Comparison of ENCODE assay signal across 18 cellular contexts in the genomic region with DNA sequence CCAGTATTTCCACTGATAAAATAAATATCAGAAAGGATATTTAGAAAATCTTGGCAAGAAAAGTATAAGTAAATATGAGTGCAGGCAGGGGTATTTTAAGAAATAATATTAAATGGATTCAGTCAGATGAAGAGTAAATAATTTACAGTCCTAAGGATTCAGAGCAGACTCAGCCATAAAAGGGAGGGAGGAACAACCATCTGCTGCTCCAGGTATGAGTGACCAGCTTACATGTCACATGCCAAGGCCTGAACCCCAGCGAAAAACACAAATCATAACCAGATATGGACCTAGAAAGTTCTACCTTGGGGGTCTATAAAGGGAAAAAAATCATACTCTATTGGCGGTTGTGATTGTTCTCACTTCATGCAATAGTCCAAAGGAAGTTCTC.
DNase-seq lines count a peak whose midpoint lies in the region; ATAC-seq and TF ChIP-seq lines count a peak whose summit lies in the region.
"Had no signal": no experiment of that assay in that cellular context is flagged by ENCODE, and none has a peak within 500 bp of the region (broad histone marks: within the 10 kb centered on the region; RNA-seq: fewer than 3 reads in every experiment).

No MANE protein-coding gene starts in this region.

- H3K79me1 ChIP-seq in mesenchymal stem cell (replicated peaks; ENCODE audit: low read length, poor library complexity, severe bottlenecking): no peaks in the 10 kb centered on the region

- H3K4me3 Mint-ChIP-seq in natural killer cell treated with Interleukin-12 subunit alpha and Interleukin-12 subunit beta and Interleukin-15 and Interleukin-18, amount 100 ng/mL, for 72 hours: no peak overlapping the region
- H3K4me3 Mint-ChIP-seq: activated naive CD8-positive, alpha-beta T cell treated with anti-CD3 and anti-CD28 coated beads, Interleukin-2, amount 10 ng/mL, durations not matched to agents 7 days and 5 days; activated T-cell treated with anti-CD3 and anti-CD28 coated beads, Interleukin-2, amount 50 U/mL, for 24 hours; stimulated activated naive CD8-positive, alpha-beta T cell treated with anti-CD3 and anti-CD28 coated beads, Interleukin-15, Interleukin-2, amounts not matched to agents 100 ng/mL and 50 ng/mL, for 24 hours had no signal

- H2BK120ac ChIP-seq in mesenchymal stem cell (ENCODE audit: low read depth, low read length): no peak overlapping the region

- H3K4me1 ChIP-seq in Loucy (ENCODE audit: insufficient read depth, low read length, poor library complexity, severe bottlenecking) (peaks cover 9% of the 10 kb centered on the region), mesenchymal stem cell (ENCODE audit: control insufficient read depth, insufficient read depth, low read depth, low read length) (peaks cover 2% of the 10 kb centered on the region)
- H3K4me1 ChIP-seq: HAP-1, left ventricle myocardium inferior had no signal

- no peak overlapping the region for H3K23ac ChIP-seq in mesenchymal stem cell (ENCODE audit: low read length in 2 of 2)

- H3K36me3 Mint-ChIP-seq in natural killer cell treated with Interleukin-12 subunit alpha and Interleukin-12 subunit beta and Interleukin-15 and Interleukin-18, amount 100 ng/mL, for 72 hours: no peaks in the 10 kb centered on the region
- H3K36me3 Mint-ChIP-seq: activated naive CD8-positive, alpha-beta T cell treated with anti-CD3 and anti-CD28 coated beads, Interleukin-2, amount 10 ng/mL, durations not matched to agents 7 days and 5 days had no signal

- peak overlapping the region; percentile 57 for H2BK5ac ChIP-seq in mesenchymal stem cell (ENCODE audit: low read depth, low read length, poor library complexity, severe bottlenecking)

- no peak overlapping the region for H2AFZ ChIP-seq in Loucy (ENCODE audit: low read length)
- no peak overlapping the region for H2AFZ ChIP-seq in mesenchymal stem cell (ENCODE audit: low read depth, low read length)

- ATAC-seq in GM19438 (IDR thresholded peaks at IDR 0.05; ENCODE audit: low read depth, unreplicated experiment) (peak; percentile 48), GM21526 (IDR thresholded peaks at IDR 0.05; ENCODE audit: low FRiP score, unreplicated experiment) (no peak), GM19023 (IDR thresholded peaks at IDR 0.05; ENCODE audit: unreplicated experiment) (no peak)
- ATAC-seq in natural killer cell treated with Interleukin-12 subunit alpha and Interleukin-12 subunit beta and Interleukin-15 and Interleukin-18, amount 100 ng/mL, for 72 hours: no peak

- no peaks in the 10 kb centered on the region for H3K9me2 ChIP-seq in Loucy (replicated peaks; ENCODE audit: low read depth, low read length)

- no peak overlapping the region for H2AK5ac ChIP-seq in mesenchymal stem cell (ENCODE audit: low read length, severe bottlenecking)

- H3K4me2 ChIP-seq in Loucy (ENCODE audit: low read depth, low read length, poor library complexity, severe bottlenecking) (peak overlapping the region; percentile 26), mesenchymal stem cell (ENCODE audit: low read length, poor library complexity, severe bottlenecking) (no peak overlapping the region)

- no peak overlapping the region for H3K4ac ChIP-seq in mesenchymal stem cell (ENCODE audit: low read depth in 1 of 2, low read length in 2 of 2)

- H3K27me3 Mint-ChIP-seq in natural killer cell treated with Interleukin-12 subunit alpha and Interleukin-12 subunit beta and Interleukin-15 and Interleukin-18, amount 100 ng/mL, for 72 hours: peaks cover 0 to 12% of the 10 kb centered on the region in 2 donors
- H3K27me3 Mint-ChIP-seq: stimulated activated naive CD8-positive, alpha-beta T cell treated with anti-CD3 and anti-CD28 coated beads, Interleukin-15, Interleukin-2, amounts not matched to agents 100 ng/mL and 50 ng/mL, for 24 hours had no signal

- no peak overlapping the region for H3K4me3 ChIP-seq in Loucy (ENCODE audit: low read length, poor library complexity, severe bottlenecking)
- no peak overlapping the region for H3K4me3 ChIP-seq in mesenchymal stem cell (ENCODE audit: insufficient read depth in 1 of 2, low read depth in 1 of 2, low read length in 2 of 2)
- H3K4me3 ChIP-seq: HAP-1, left ventricle myocardium inferior had no signal

- peaks cover 0 to 10% of the 10 kb centered on the region in 2 donors for H3K4me1 Mint-ChIP-seq in natural killer cell treated with Interleukin-12 subunit alpha and Interleukin-12 subunit beta and Interleukin-15 and Interleukin-18, amount 100 ng/mL, for 72 hours (ENCODE audit: low read depth in 2 of 2)

- no peaks in the 10 kb centered on the region for H3K9me3 Mint-ChIP-seq in natural killer cell treated with Interleukin-12 subunit alpha and Interleukin-12 subunit beta and Interleukin-15 and Interleukin-18, amount 100 ng/mL, for 72 hours
- H3K9me3 Mint-ChIP-seq: activated naive CD8-positive, alpha-beta T cell treated with anti-CD3 and anti-CD28 coated beads, Interleukin-2, amount 10 ng/mL, durations not matched to agents 7 days and 5 days; activated T-cell treated with anti-CD3 and anti-CD28 coated beads, Interleukin-2, amount 50 U/mL, for 24 hours; stimulated activated naive CD8-positive, alpha-beta T cell treated with anti-CD3 and anti-CD28 coated beads, Interleukin-15, Interleukin-2, amounts not matched to agents 100 ng/mL and 50 ng/mL, for 24 hours had no signal

- peak overlapping the region in 1 of 2 experiments; percentile 24 for H3K18ac ChIP-seq in mesenchymal stem cell (ENCODE audit: low read depth in 1 of 2, low read length in 2 of 2)

- no peak overlapping the region for H2BK15ac ChIP-seq in mesenchymal stem cell (ENCODE audit: low read depth, poor library complexity, severe bottlenecking)

- no peak overlapping the region for H2BK12ac ChIP-seq in mesenchymal stem cell (ENCODE audit: low read length in 2 of 2)

- no peak overlapping the region for H3K27ac Mint-ChIP-seq in natural killer cell treated with Interleukin-12 subunit alpha and Interleukin-12 subunit beta and Interleukin-15 and Interleukin-18, amount 100 ng/mL, for 72 hours
- H3K27ac Mint-ChIP-seq: activated naive CD8-positive, alpha-beta T cell treated with anti-CD3 and anti-CD28 coated beads, Interleukin-2, amount 10 ng/mL, durations not matched to agents 7 days and 5 days; activated T-cell treated with anti-CD3 and anti-CD28 coated beads, Interleukin-2, amount 50 U/mL, for 24 hours; stimulated activated naive CD8-positive, alpha-beta T cell treated with anti-CD3 and anti-CD28 coated beads, Interleukin-15, Interleukin-2, amounts not matched to agents 100 ng/mL and 50 ng/mL, for 24 hours had no signal

- peak; percentile 70 for DNase-seq in DMS79 (lab: John Stamatoyannopoulos, UW)
- no peak for DNase-seq in mesenchymal stem cell
- DNase-seq in NCI-H1417 treated with DMSO at 0.1 percent for 48 hours (lab: John Stamatoyannopoulos, UW): no peak
- DNase-seq in natural killer cell treated with Interleukin-12 subunit alpha and Interleukin-12 subunit beta and Interleukin-15 and Interleukin-18, amount 100 ng/mL, for 72 hours (ENCODE audit: low spot score): no peak
- DNase-seq: activated CD4-positive, alpha-beta T cell treated with anti-CD3 and anti-CD28 coated beads, Interleukin-2, amount 50 U/mL, for 4 hours; activated naive CD8-positive, alpha-beta T cell treated with anti-CD3 and anti-CD28 coated beads, Interleukin-2, amount 10 ng/mL, durations not matched to agents 7 days and 5 days; activated T-cell treated with anti-CD3 and anti-CD28 coated beads, Interleukin-2, amount 50 U/mL, for 24 hours; COR-L47; effector CD4-positive, alpha-beta T cell; left ventricle myocardium inferior; NCI-H526 treated with DMSO at 0.1 percent for 48 hours; posterior cingulate gyrus had no signal

- TF ChIP-seq CTCF in Loucy (conservative IDR thresholded peaks at IDR 0.05; ENCODE audit: low read length): no peak

- no peak overlapping the region for H4K8ac ChIP-seq in mesenchymal stem cell (ENCODE audit: low read length)

- no CpG with 5 or more reads among the region's 2 CpGs for WGBS in mesenchymal stem cell

- H4K91ac ChIP-seq in mesenchymal stem cell (ENCODE audit: low read length): no peak overlapping the region

- no peaks in the 10 kb centered on the region for H3F3A ChIP-seq in Loucy (ENCODE audit: low read depth)

- H3K9ac ChIP-seq in Loucy (ENCODE audit: low read depth, low read length, poor library complexity, severe bottlenecking): no peak overlapping the region
- no peak overlapping the region for H3K9ac ChIP-seq in mesenchymal stem cell (ENCODE audit: low read length)

- H3K9me3 ChIP-seq in Loucy (ENCODE audit: insufficient read depth, low read depth, low read length) (no peaks in the 10 kb centered on the region), mesenchymal stem cell (ENCODE audit: control insufficient read depth, low read length) (peaks cover 2% of the 10 kb centered on the region)
- H3K9me3 ChIP-seq: HAP-1, left ventricle myocardium inferior had no signal

- H4K20me1 ChIP-seq in Loucy (ENCODE audit: insufficient read depth, low read length, poor library complexity, severe bottlenecking): no peaks in the 10 kb centered on the region

- H3K36me3 ChIP-seq in Loucy (ENCODE audit: insufficient read depth, low read length) (no peaks in the 10 kb centered on the region), mesenchymal stem cell (ENCODE audit: control insufficient read depth in 1 of 2, insufficient read depth in 2 of 2, low read depth in 1 of 2, low read length in 2 of 2) (no peaks in the 10 kb centered on the region)
- H3K36me3 ChIP-seq: HAP-1, left ventricle myocardium inferior had no signal

- H3K79me2 ChIP-seq in Loucy (ENCODE audit: insufficient read depth, low read length): no peaks in the 10 kb centered on the region

- H3K27ac ChIP-seq in mesenchymal stem cell (ENCODE audit: low read length, poor library complexity, severe bottlenecking): peak overlapping the region; percentile 72
- H3K27ac ChIP-seq: left ventricle myocardium inferior had no signal

- no peak overlapping the region for H3K14ac ChIP-seq in mesenchymal stem cell (ENCODE audit: low read length in 2 of 2)

- peaks cover 50% of the 10 kb centered on the region for H3K27me3 ChIP-seq in Loucy (ENCODE audit: insufficient read depth, low read length, poor library complexity, severe bottlenecking)
- peaks cover 0 to 29% of the 10 kb centered on the region in 2 experiments for H3K27me3 ChIP-seq in mesenchymal stem cell (ENCODE audit: control insufficient read depth in 1 of 2, insufficient read depth in 1 of 2, low read length in 2 of 2)
